Comparison of ENCODE assay signal across 12 cellular contexts in genomic region chr6:26128013-26128771, GRCh38. TPM values are rescaled to one million over a fixed set of nuclear protein-coding genes. Genes with fewer than 3 reads are reported as not detected.
DNase-seq lines count a peak whose midpoint lies in the region; ATAC-seq, FAIRE-seq and TF ChIP-seq lines count a peak whose summit lies in the region.
"Had no signal": no experiment of that assay in that cellular context is flagged by ENCODE, and none has a peak within 500 bp of the region (broad histone marks: within the 10 kb centered on the region; RNA-seq: fewer than 3 reads in every experiment).

No MANE protein-coding gene starts in this region.

- BruUV-seq in K562 (replicated peaks; lab: Mats Ljungman, UMichigan) = no TSS peak

- H3K4me3 ChIP-seq in KMS-11 (IDR thresholded peaks at IDR 0.05; ENCODE audit: insufficient read depth, low read depth, low read length) (no peak overlapping the region), K562 (peak overlapping the region; percentile 72)

- TF ChIP-seq EP300 in K562 (IDR thresholded peaks at IDR 0.05; ENCODE audit: low read length) = no peak

- peak overlapping the region; percentile 60 for H3K4me3 Mint-ChIP-seq in CD4-positive, alpha-beta T cell
- H3K4me3 Mint-ChIP-seq in natural killer cell = peak overlapping the region; percentile 17

- H3K79me2 ChIP-seq in KMS-11 (ENCODE audit: insufficient read depth, low read depth) (peaks cover 57% of the 10 kb centered on the region), K562 (ENCODE audit: control insufficient read depth, insufficient read depth, low read length) (peaks cover 98% of the 10 kb centered on the region)

- no peak for TF ChIP-seq RAD21 in K562 (CRISPR knock-in tag; conservative IDR thresholded peaks at IDR 0.05 in 1 of 2, IDR thresholded peaks at IDR 0.05 in 1 of 2)

- H3K36me3 Mint-ChIP-seq in CD4-positive, alpha-beta T cell (ENCODE audit: low read depth) = peaks cover 81% of the 10 kb centered on the region
- H3K36me3 Mint-ChIP-seq in natural killer cell = peaks cover 7% of the 10 kb centered on the region

- no peak overlapping the region for H3K27ac ChIP-seq in CD4-positive, alpha-beta T cell (ENCODE audit: low read depth, low read length)
- H3K27ac ChIP-seq in KMS-11 (no peak overlapping the region; the same call in 1 of the 2 replicates), K562 (ENCODE audit: extremely low read depth, low read depth, low read length) (peak overlapping the region; percentile 29; the same call in 1 of the 3 replicates)
- H3K27ac ChIP-seq: vagina had no signal

- H3K4me1 ChIP-seq in KMS-11 (ENCODE audit: low read depth, poor library complexity, severe bottlenecking) = peaks cover 37% of the 10 kb centered on the region
- H3K4me1 ChIP-seq in K562 (replicated peaks in 1 of 2; ENCODE audit: control insufficient read depth in 2 of 2, insufficient read depth in 2 of 2, low read length in 2 of 2) = peaks cover 6 to 32% of the 10 kb centered on the region in 2 experiments; a peak in 4 of 5 replicates

- peaks cover 8% of the 10 kb centered on the region for H3K36me3 ChIP-seq in KMS-11 (ENCODE audit: insufficient read depth)
- H3K36me3 ChIP-seq in K562 (ENCODE audit: control insufficient read depth, insufficient read depth, low read length) = peaks cover 87% of the 10 kb centered on the region

- H3K27ac Mint-ChIP-seq in CD4-positive, alpha-beta T cell = peak overlapping the region; percentile 98
- peak overlapping the region; percentile 98 to 100 for H3K27ac Mint-ChIP-seq in natural killer cell

- intact Hi-C loops in CD4-positive, alpha-beta T cell (cut with DNase I, micrococcal nuclease) = loop anchor here (10.0 kb wide), 2 partner anchors 1687 to 1707 kb away; a partner anchor contains a TSS
- intact Hi-C loops in K562 (cut with micrococcal nuclease) (loop anchor here (10.0 kb wide), 1 partner anchor 1767 kb away; a partner anchor contains a TSS), natural killer cell (cut with micrococcal nuclease) (no loop called here)

- H3K9ac ChIP-seq in KMS-11 (no peak overlapping the region), K562 (ENCODE audit: insufficient read depth in 1 of 2, low read depth in 2 of 2, low read length in 2 of 2) (peak overlapping the region; percentile 32 to 42; a peak in 3 of 4 replicates)

- no peaks in the 10 kb centered on the region for H3K9me3 ChIP-seq in CD4-positive, alpha-beta T cell (ENCODE audit: control insufficient read depth, low read length)
- H3K9me3 ChIP-seq in K562 (replicated peaks; ENCODE audit: control insufficient read depth, insufficient read depth, low read depth, low read length) = no peaks in the 10 kb centered on the region
- H3K9me3 ChIP-seq: esophagus muscularis mucosa, HAP-1, vagina had no signal

- no peak for ATAC-seq in CD4-positive, alpha-beta T cell (ENCODE audit: poor library complexity)
- ATAC-seq in K562 = no peak
- no peak for ATAC-seq in natural killer cell
- ATAC-seq in esophagus mucosa = no peak

- POLR2A ChIA-PET in CD4-positive, alpha-beta T cell (lab: Charles Lee) = interaction anchor here (0.7 to 13.5 kb wide), 15 partner anchors 8 to 1765 kb away, joined by 3 to 3030 read pairs (median 59); a partner anchor contains a TSS
- POLR2A ChIA-PET in K562 (lab: Yijun Ruan, JAX) = interaction anchor here (0.6 to 6.4 kb wide), 15 partner anchors 10 to 681 kb away, joined by 3 to 465 read pairs (median 4); a partner anchor contains a TSS

- no peak for FAIRE-seq in K562 (lab: Jason Lieb, UNC)

- in situ Hi-C loops in K562 (cut with MboI) = loop anchor here (10.0 kb wide), 1 partner anchor 1707 kb away; a partner anchor contains a TSS

- H2AFZ ChIP-seq in KMS-11 (ENCODE audit: low read depth) = no peak overlapping the region
- H2AFZ ChIP-seq in K562 (ENCODE audit: low read depth, low read length) = no peak overlapping the region

- no peaks in the 10 kb centered on the region for H3K27me3 ChIP-seq in CD4-positive, alpha-beta T cell (ENCODE audit: control insufficient read depth, insufficient read depth, low read length)
- no peaks in the 10 kb centered on the region for H3K27me3 ChIP-seq in KMS-11 (ENCODE audit: insufficient read depth, low read depth)
- no peaks in the 10 kb centered on the region for H3K27me3 ChIP-seq in K562 (ENCODE audit: control insufficient read depth in 2 of 2, insufficient read depth in 2 of 2, low read length in 2 of 2)
- H3K27me3 ChIP-seq: esophagus muscularis mucosa, vagina had no signal

- peaks cover 9% of the 10 kb centered on the region for H3K27me3 Mint-ChIP-seq in CD4-positive, alpha-beta T cell
- H3K27me3 Mint-ChIP-seq in natural killer cell (ENCODE audit: low read depth in 2 of 2) = no peaks in the 10 kb centered on the region

- 57% methylated on average over 5 of the region's 5 CpGs for WGBS in K562 (ENCODE audit: insufficient coverage, low coverage, missing lambda C conversion rate)

- no peaks in the 10 kb centered on the region for H3K9me3 Mint-ChIP-seq in CD4-positive, alpha-beta T cell
- no peaks in the 10 kb centered on the region for H3K9me3 Mint-ChIP-seq in natural killer cell

- peaks cover 5% of the 10 kb centered on the region for H3K9me1 ChIP-seq in K562 (ENCODE audit: control insufficient read depth, insufficient read depth, low read length)

- DNase-seq in CD4-positive, alpha-beta T cell = no peak
- DNase-seq in K562 (ENCODE audit: extremely low read depth in 1 of 4, low spot score in 3 of 4) (no peak), natural killer cell (no peak), NCI-H1105 treated with DMSO at 0.1 percent for 48 hours (lab: John Stamatoyannopoulos, UW) (no peak), DMS153 (lab: John Stamatoyannopoulos, UW) (no peak), NCI-H2196 treated with DMSO at 0.1 percent for 48 hours (lab: John Stamatoyannopoulos, UW; ENCODE audit: unreplicated experiment) (no peak)
- DNase-seq: amygdala had no signal

- no peak for TF ChIP-seq CTCF in CD4-positive, alpha-beta T cell (IDR thresholded peaks at IDR 0.05)
- TF ChIP-seq CTCF in KMS-11 (conservative IDR thresholded peaks at IDR 0.05; ENCODE audit: low read depth, low read length) = no peak
- TF ChIP-seq CTCF in K562 (IDR thresholded peaks at IDR 0.05 in 2 of 3, conservative IDR thresholded peaks at IDR 0.05 in 1 of 3; ENCODE audit: insufficient read depth in 2 of 3, low read depth in 1 of 3, low read length in 3 of 3) = no peak
- no peak for TF ChIP-seq CTCF in natural killer cell (IDR thresholded peaks at IDR 0.05)

- H4K20me1 ChIP-seq in KMS-11 (ENCODE audit: insufficient read depth) (peaks cover 9% of the 10 kb centered on the region), K562 (replicated peaks; ENCODE audit: control insufficient read depth, insufficient read depth, low read length) (peaks cover 70% of the 10 kb centered on the region)

- peak overlapping the region; percentile 93; the same call in 1 of the 2 replicates for H3K4me2 ChIP-seq in KMS-11
- peak overlapping the region; percentile 93 for H3K4me2 ChIP-seq in K562 (ENCODE audit: insufficient read depth, low read length)

- H3K4me1 Mint-ChIP-seq in CD4-positive, alpha-beta T cell (ENCODE audit: low read depth) = peaks cover 59% of the 10 kb centered on the region
- peaks cover 38 to 65% of the 10 kb centered on the region in 2 donors for H3K4me1 Mint-ChIP-seq in natural killer cell

- CTCF ChIA-PET in CD4-positive, alpha-beta T cell (lab: Charles Lee) = interaction anchor here (1.0 to 1.1 kb wide), 2 partner anchors 12 to 60 kb away, joined by 3 to 4 read pairs; no protein-coding TSS in a partner anchor
- CTCF ChIA-PET in K562 (lab: Yijun Ruan, JAX; ENCODE audit: low intra/inter-chr PET ratio) = interaction anchor here (0.7 kb wide), 1 partner anchor 72 kb away, joined by 3 read pairs; no protein-coding TSS in a partner anchor

- peak; percentile 60 for TF ChIP-seq POLR2A in K562 (conservative IDR thresholded peaks at IDR 0.05)

TF ChIP-seq in K562, 482 proteins besides CTCF, POLR2A, EP300 and RAD21 (continues in another document):
- TF ChIP-seq CBFA2T3 (IDR thresholded peaks at IDR 0.05) (no peak), PTRF (tag; IDR thresholded peaks at IDR 0.05) (no peak), DEAF1 (CRISPR knock-in tag; IDR thresholded peaks at IDR 0.05) (no peak), RFX7 (CRISPR knock-in tag; IDR thresholded peaks at IDR 0.05) (no peak), CEBPB (tag; IDR thresholded peaks at IDR 0.05) (peak; percentile 56)

RNA-seq across cellular contexts. Expression of gene HFE, which starts 41.0 kb away (rescaled TPM):
- under 1 TPM; 0.08 to 0.28 TPM for total RNA-seq in CD4-positive, alpha-beta T cell
- total RNA-seq in K562 (2011; cell fraction: chromatin; rRNA removed; ENCODE audit: low replicate concordance) = 2.3 and 3.3 TPM in 2 replicates
- 1.3 and 2.2 TPM in 2 replicates for total RNA-seq in K562 (2011; cell fraction: nucleolus; rRNA removed)
- 2.1 and 3.3 TPM in 2 replicates for total RNA-seq in K562 (2011; cell fraction: nucleoplasm; rRNA removed)
- total RNA-seq in K562 (2014; rRNA removed) (0.14 and 0.73 TPM in 2 replicates), K562 (2014; rRNA removed; fragmentation: Illumina TruSeq; extraction: Trizol) (0.76 and 1.1 TPM in 2 replicates), K562 (2015; rRNA removed; fragmentation: Illumina TruSeq; extraction: Trizol) (1.2 and 1.3 TPM in 2 replicates), K562 (2021) (0.58 and 0.98 TPM in 2 replicates), natural killer cell (1 to 10 TPM; 1.5 to 2.3 (median 1.8) TPM), esophagus mucosa (4.7 TPM)
- polyA plus RNA-seq in K562 (2011; rRNA removed) (0.54 and 1.1 TPM in 2 replicates), K562 (2014; fragmentation: Illumina TruSeq; extraction: Trizol) (0.78 and 0.89 TPM in 2 replicates), K562 (2014; fragmentation: Nextera tagmentation; extraction: Ambion mirVana) (under 1 TPM; 0.17 to 0.31 TPM), K562 (2014; rRNA removed) (0.84 and 1.2 TPM in 2 replicates)
- 0.66 and 0.88 TPM in 2 replicates for polyA plus RNA-seq in K562 (2011; cell fraction: cytosol; rRNA removed)
- 0.65 and 0.95 TPM in 2 replicates for polyA plus RNA-seq in K562 (2011; cell fraction: nucleus; rRNA removed)
- polyA plus RNA-seq in K562 (2012) = 1.8 and 2.4 TPM in 2 replicates
- polyA minus RNA-seq in K562 (2011; rRNA and poly(A)+ RNA removed) = 1.3 and 1.7 TPM in 2 replicates
- 0.95 TPM in 1 of 2 replicates, not detected in the other for polyA minus RNA-seq in K562 (2011; cell fraction: cytosol; rRNA and poly(A)+ RNA removed)
- 0.44 and 0.94 TPM in 2 replicates for polyA minus RNA-seq in K562 (2011; cell fraction: nucleus; rRNA and poly(A)+ RNA removed)
